7 cellular contexts compared by ENCODE assay signal in the genomic region with DNA sequence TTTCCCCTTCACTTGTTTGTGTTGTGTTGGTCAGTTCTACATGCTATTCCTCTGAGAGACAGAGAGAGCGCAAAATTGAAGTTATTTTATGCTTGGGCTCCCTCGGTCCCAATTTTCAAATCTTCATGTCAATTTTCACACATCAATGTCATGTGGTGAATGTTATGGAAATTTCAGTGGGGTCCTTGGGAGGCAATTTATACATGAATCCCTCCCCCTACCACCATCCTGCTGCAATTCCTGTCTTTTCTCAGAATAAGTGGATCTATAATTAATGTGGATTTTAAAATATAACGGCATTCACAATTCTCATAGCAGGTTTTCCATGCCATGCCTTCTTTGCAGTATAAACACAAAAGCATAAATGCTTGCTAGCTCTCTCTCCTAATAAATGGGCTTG.
"Had no signal": no experiment of that assay in that cellular context is flagged by ENCODE, and none has a peak within 500 bp of the region (broad histone marks: within the 10 kb centered on the region; RNA-seq: fewer than 3 reads in every experiment).

No MANE protein-coding gene starts in this region.

- DNase-seq: IMR-90, KBM-7, KG1 had no signal

- H3K27ac ChIP-seq: HL-60, KMS-11 had no signal

- H3K4me2 ChIP-seq: KMS-11 had no signal

- ATAC-seq: HepG2 had no signal

- FAIRE-seq: HepG2, HTR-8/SVneo had no signal

- H3K9ac ChIP-seq: KMS-11 had no signal
